Comparison of ENCODE assay signal across 8 cellular contexts in the genomic region with DNA sequence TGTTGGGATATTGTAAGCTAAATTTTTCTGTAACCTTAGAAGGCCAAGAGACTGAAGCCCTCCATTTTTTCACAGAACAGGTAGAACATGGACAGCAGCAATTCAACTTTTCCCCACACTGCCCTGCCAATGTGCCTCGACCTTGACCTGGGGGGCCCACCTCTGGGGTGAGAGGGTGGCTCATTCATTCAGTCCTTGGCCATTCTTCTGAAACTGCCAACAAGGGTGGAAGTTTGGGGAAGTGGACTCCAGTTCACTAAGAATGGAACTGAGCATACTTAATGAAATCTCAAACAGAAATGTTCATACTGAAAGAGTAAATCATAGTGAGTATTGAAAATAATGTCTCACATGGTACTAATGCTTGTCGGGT. TPM values are rescaled to one million over a fixed set of nuclear protein-coding genes. Genes with fewer than 3 reads are reported as not detected.
DNase-seq lines count a peak whose midpoint lies in the region; ATAC-seq and TF ChIP-seq lines count a peak whose summit lies in the region.

No MANE protein-coding gene starts in this region.

- H3K27me3 Mint-ChIP-seq in T-helper 2 cell treated with Interferon-gamma antibody and Interleukin-4, amounts not matched to agents 5 μg/mL and 100 μg/mL, for 36 hours (ENCODE audit: low read depth) = no peaks in the 10 kb centered on the region
- no peaks in the 10 kb centered on the region for H3K27me3 Mint-ChIP-seq in activated T-helper 17 cell treated with anti-CD3 and anti-CD28 coated beads, Interleukin-2, amount 50 U/mL, for 72 hours

- intact Hi-C loops in stomach (cut with DNase I; ENCODE audit: low total_unique reads) = no loop called here

- peaks cover 25 to 44% (median 42%) of the 10 kb centered on the region in 4 donors for H3K36me3 ChIP-seq in stomach

- peaks cover 20 to 60% (median 39%) of the 10 kb centered on the region in 4 donors for H3K4me1 ChIP-seq in stomach

- H3K4me1 Mint-ChIP-seq in T-helper 2 cell treated with Interferon-gamma antibody and Interleukin-4, amounts not matched to agents 5 μg/mL and 100 μg/mL, for 36 hours (ENCODE audit: low read depth) = peaks cover 33% of the 10 kb centered on the region
- peaks cover 36% of the 10 kb centered on the region for H3K4me1 Mint-ChIP-seq in activated T-helper 17 cell treated with anti-CD3 and anti-CD28 coated beads, Interleukin-2, amount 50 U/mL, for 72 hours

- H3K27me3 ChIP-seq in stomach = no peaks in the 10 kb centered on the region

- 15 to 52% (median 28%) methylated on average over 2 of the region's 2 CpGs for WGBS in stomach, 5 donors

- peak overlapping the region in 4 of 5 donors; percentile 90 to 94 (median 92) for H3K27ac ChIP-seq in stomach

- no peaks in the 10 kb centered on the region for H3K9me3 Mint-ChIP-seq in T-helper 2 cell treated with Interferon-gamma antibody and Interleukin-4, amounts not matched to agents 5 μg/mL and 100 μg/mL, for 36 hours
- no peaks in the 10 kb centered on the region for H3K9me3 Mint-ChIP-seq in activated T-helper 17 cell treated with anti-CD3 and anti-CD28 coated beads, Interleukin-2, amount 50 U/mL, for 72 hours

- TF ChIP-seq CTCF in stomach (IDR thresholded peaks at IDR 0.05) = no peak

- DNase-seq in T-helper 2 cell treated with Interferon-gamma antibody and Interleukin-4, amounts not matched to agents 5 μg/mL and 100 μg/mL, for 36 hours (ENCODE audit: low spot score) = no peak
- DNase-seq in T-helper 2 cell = no peak
- DNase-seq in stomach = no peak

- ATAC-seq in activated T-helper 17 cell treated with anti-CD3 and anti-CD28 coated beads, Interleukin-2, amount 50 U/mL, for 72 hours (replicated peaks) = no peak
- ATAC-seq in GM18519 (IDR thresholded peaks at IDR 0.05; ENCODE audit: low FRiP score, unreplicated experiment) = no peak
- ATAC-seq in HG03432 (IDR thresholded peaks at IDR 0.05; ENCODE audit: unreplicated experiment) = no peak
- no peak for ATAC-seq in HG03196 (IDR thresholded peaks at IDR 0.05; ENCODE audit: unreplicated experiment)

- H3K9me3 ChIP-seq in iPS-18c (ENCODE audit: control insufficient read depth, insufficient read depth, low read length) (no peaks in the 10 kb centered on the region), stomach (no peaks in the 10 kb centered on the region)

- peak overlapping the region; percentile 93 for H3K4me3 Mint-ChIP-seq in T-helper 2 cell treated with Interferon-gamma antibody and Interleukin-4, amounts not matched to agents 5 μg/mL and 100 μg/mL, for 36 hours
- H3K4me3 Mint-ChIP-seq in activated T-helper 17 cell treated with anti-CD3 and anti-CD28 coated beads, Interleukin-2, amount 50 U/mL, for 72 hours = peak overlapping the region; percentile 95

- no peak for TF ChIP-seq EP300 in stomach (IDR thresholded peaks at IDR 0.05)

- peaks cover 59% of the 10 kb centered on the region for H3K36me3 Mint-ChIP-seq in T-helper 2 cell treated with Interferon-gamma antibody and Interleukin-4, amounts not matched to agents 5 μg/mL and 100 μg/mL, for 36 hours (ENCODE audit: low read depth)
- peaks cover 73% of the 10 kb centered on the region for H3K36me3 Mint-ChIP-seq in activated T-helper 17 cell treated with anti-CD3 and anti-CD28 coated beads, Interleukin-2, amount 50 U/mL, for 72 hours (ENCODE audit: low read depth)

- H3K27ac Mint-ChIP-seq in T-helper 2 cell treated with Interferon-gamma antibody and Interleukin-4, amounts not matched to agents 5 μg/mL and 100 μg/mL, for 36 hours = peak overlapping the region; percentile 96
- peak overlapping the region; percentile 98 for H3K27ac Mint-ChIP-seq in activated T-helper 17 cell treated with anti-CD3 and anti-CD28 coated beads, Interleukin-2, amount 50 U/mL, for 72 hours

- peak overlapping the region; percentile 92; the same call in 1 of the 2 replicates for H3K4me3 ChIP-seq in iPS-18c (ENCODE audit: insufficient read depth, low read depth, low read length)
- H3K4me3 ChIP-seq in stomach = peak overlapping the region; percentile 62 to 94 (median 75)

- no peak for TF ChIP-seq POLR2A in stomach (IDR thresholded peaks at IDR 0.05)

RNA-seq across cellular contexts. Expression of gene EEF1B2, which starts 1.1 kb away (rescaled TPM):
- total RNA-seq in activated T-helper 17 cell treated with anti-CD3 and anti-CD28 coated beads, Interleukin-2, amount 50 U/mL, for 72 hours = 100 to 1,000 TPM; 935 to 972 TPM
- 100 to 1,000 TPM in 4 of 5 donors, 10 to 100 TPM in 1; 62.6 to 818 (median 284) TPM for total RNA-seq in stomach
- polyA plus RNA-seq in stomach = 1,000 to 10,000 TPM in 1 of 3 donors, 100 to 1,000 TPM in 2; 744 to 1,000 (median 790) TPM

RNA-seq across cellular contexts. Expression of gene NDUFS1, which starts 1.5 kb away (rescaled TPM):
- 100 to 1,000 TPM in 1 of 2 donors, 10 to 100 TPM in 1; 63.8 to 104 TPM for total RNA-seq in activated T-helper 17 cell treated with anti-CD3 and anti-CD28 coated beads, Interleukin-2, amount 50 U/mL, for 72 hours
- 100 to 1,000 TPM in 2 of 5 donors, 10 to 100 TPM in 2, 1 to 10 TPM in 1; 9.8 to 143 (median 96.2) TPM for total RNA-seq in stomach
- 10 to 100 TPM; 17.7 to 29.2 (median 25.3) TPM for polyA plus RNA-seq in stomach
